ENCODE assay signal across 18 cellular contexts in genomic region chr18:21998531-21998930, GRCh38.
DNase-seq lines count a peak whose midpoint lies in the region; ATAC-seq and TF ChIP-seq lines count a peak whose summit lies in the region.
"Had no signal": no experiment of that assay in that cellular context is flagged by ENCODE, and none has a peak within 500 bp of the region (broad histone marks: within the 10 kb centered on the region; RNA-seq: fewer than 3 reads in every experiment).

No MANE protein-coding gene starts in this region.

- H3K27ac Mint-ChIP-seq in activated naive CD4-positive, alpha-beta T cell treated with anti-CD3 and anti-CD28 coated beads, Interleukin-2, amount 10 ng/mL, durations not matched to agents 7 days and 5 days: no peak overlapping the region
- H3K27ac Mint-ChIP-seq: B cell; CD4-positive, alpha-beta memory T cell had no signal

- H3K4me1 Mint-ChIP-seq in activated naive CD4-positive, alpha-beta T cell treated with anti-CD3 and anti-CD28 coated beads, Interleukin-2, amount 10 ng/mL, durations not matched to agents 7 days and 5 days: no peaks in the 10 kb centered on the region

- TF ChIP-seq POLR2A in transverse colon (IDR thresholded peaks at IDR 0.05): no peak

- H3K27ac ChIP-seq in ascending aorta (peak overlapping the region; percentile 48 to 54), heart right ventricle (peak overlapping the region in 9 of 10 donors; percentile 17 to 82 (median 68)), transverse colon (peak overlapping the region; percentile 33 to 65 (median 60))
- H3K27ac ChIP-seq: SJCRH30 had no signal

- DNase-seq in ascending aorta (ENCODE audit: low spot score in 2 of 2): no peak
- DNase-seq in heart right ventricle: peak; percentile 58 to 61
- peak in 2 of 3 donors; percentile 45 to 51 for DNase-seq in mucosa of descending colon
- no peak for DNase-seq in transverse colon
- no peak for DNase-seq in activated naive CD4-positive, alpha-beta T cell treated with anti-CD3 and anti-CD28 coated beads, Interleukin-2, amount 10 ng/mL, durations not matched to agents 7 days and 5 days
- DNase-seq: Karpas-422, MM.1S, NCI-H1105, NCI-H187 treated with DMSO at 0.1 percent for 48 hours, NCI-H2171, NCI-H446 treated with DMSO at 0.1 percent for 48 hours, NCI-H774, SJCRH30 had no signal

- H3K4me3 ChIP-seq in ascending aorta: no peak overlapping the region
- no peak overlapping the region for H3K4me3 ChIP-seq in heart right ventricle
- no peak overlapping the region for H3K4me3 ChIP-seq in mucosa of descending colon
- H3K4me3 ChIP-seq in transverse colon: no peak overlapping the region
- H3K4me3 ChIP-seq: HAP-1, SJCRH30 had no signal

- H3K36me3 ChIP-seq in ascending aorta (no peaks in the 10 kb centered on the region), heart right ventricle (no peaks in the 10 kb centered on the region), mucosa of descending colon (ENCODE audit: low read depth) (no peaks in the 10 kb centered on the region), transverse colon (no peaks in the 10 kb centered on the region)
- H3K36me3 ChIP-seq: HAP-1, SJCRH30 had no signal

- WGBS in heart right ventricle, 2 donors: 26 to 46% methylated on average over 9 of the region's 9 CpGs
- WGBS in transverse colon (ENCODE audit: low coverage in 1 of 2), 2 donors: 44 to 66% methylated on average over 1 to 9 of the region's 9 CpGs

- H3K9me3 Mint-ChIP-seq in activated naive CD4-positive, alpha-beta T cell treated with anti-CD3 and anti-CD28 coated beads, Interleukin-2, amount 10 ng/mL, durations not matched to agents 7 days and 5 days: no peaks in the 10 kb centered on the region

- no peak overlapping the region for H3K4me3 Mint-ChIP-seq in activated naive CD4-positive, alpha-beta T cell treated with anti-CD3 and anti-CD28 coated beads, Interleukin-2, amount 10 ng/mL, durations not matched to agents 7 days and 5 days
- H3K4me3 Mint-ChIP-seq: B cell; CD4-positive, alpha-beta memory T cell had no signal

- H3K27me3 Mint-ChIP-seq in activated naive CD4-positive, alpha-beta T cell treated with anti-CD3 and anti-CD28 coated beads, Interleukin-2, amount 10 ng/mL, durations not matched to agents 7 days and 5 days: no peaks in the 10 kb centered on the region

- peaks cover 0 to 21% of the 10 kb centered on the region in 2 donors for H3K4me1 ChIP-seq in ascending aorta
- H3K4me1 ChIP-seq in heart right ventricle: peaks cover 0 to 34% (median 9%) of the 10 kb centered on the region in 9 donors
- peaks cover 20% of the 10 kb centered on the region for H3K4me1 ChIP-seq in mucosa of descending colon (ENCODE audit: low read depth)
- H3K4me1 ChIP-seq in transverse colon: peaks cover 0 to 28% (median 5%) of the 10 kb centered on the region in 4 donors
- H3K4me1 ChIP-seq: SJCRH30 had no signal

- CTCF ChIA-PET in activated naive CD4-positive, alpha-beta T cell treated with anti-CD3 and anti-CD28 coated beads, Interleukin-2, amount 10 ng/mL, durations not matched to agents 7 days and 5 days (lab: Charles Lee): no interaction called here

- intact Hi-C loops in ascending aorta (cut with DNase I): loop anchor here (2.0 to 10.0 kb wide), 2 partner anchors 564 to 706 kb away; no protein-coding TSS in a partner anchor
- intact Hi-C loops in heart right ventricle (cut with DNase I): loop anchor here in 9 of 10 donors (2.0 to 10.0 kb wide), 14 partner anchors 84 to 706 kb away; partner anchors contain the start of gene GATA6 (in 4 of the 9)
- intact Hi-C loops in mucosa of descending colon (cut with DNase I, micrococcal nuclease): loop anchor here in 1 of 2 donors (5.0 kb wide), 1 partner anchor 169 kb away; the partner anchor contains the start of gene GATA6
- intact Hi-C loops in transverse colon (cut with DNase I; ENCODE audit: low total_unique reads): no loop called here

- TF ChIP-seq EP300 in transverse colon (IDR thresholded peaks at IDR 0.05; ENCODE audit: low read depth): no peak

- ATAC-seq in heart right ventricle (peak; percentile 59 to 94 (median 84)), mucosa of descending colon (peak; percentile 26), GM18867 (IDR thresholded peaks at IDR 0.05; ENCODE audit: unreplicated experiment) (no peak), HG03175 (IDR thresholded peaks at IDR 0.05; ENCODE audit: unreplicated experiment) (no peak)

- H3K9me3 ChIP-seq in ascending aorta: no peaks in the 10 kb centered on the region
- H3K9me3 ChIP-seq in heart right ventricle: no peaks in the 10 kb centered on the region
- H3K9me3 ChIP-seq in mucosa of descending colon: no peaks in the 10 kb centered on the region
- no peaks in the 10 kb centered on the region for H3K9me3 ChIP-seq in transverse colon
- H3K9me3 ChIP-seq: HAP-1, SJCRH30 had no signal

- TF ChIP-seq CTCF in ascending aorta (IDR thresholded peaks at IDR 0.05) (no peak), heart right ventricle (IDR thresholded peaks at IDR 0.05) (no peak), mucosa of descending colon (IDR thresholded peaks at IDR 0.05) (no peak), transverse colon (IDR thresholded peaks at IDR 0.05) (no peak)

- H3K27me3 ChIP-seq in ascending aorta: no peaks in the 10 kb centered on the region
- H3K27me3 ChIP-seq in heart right ventricle: no peaks in the 10 kb centered on the region
- H3K27me3 ChIP-seq in transverse colon: no peaks in the 10 kb centered on the region
- H3K27me3 ChIP-seq: SJCRH30 had no signal

- in situ Hi-C loops in transverse colon (cut with MboI; ENCODE audit: low pct_ligation_motif_present in 1 of 4, low pct_unique_long_range_greater_than_20kb in 1 of 4, low sequenced_read_pairs in 3 of 4): no loop called here

- no peaks in the 10 kb centered on the region for H3K36me3 Mint-ChIP-seq in activated naive CD4-positive, alpha-beta T cell treated with anti-CD3 and anti-CD28 coated beads, Interleukin-2, amount 10 ng/mL, durations not matched to agents 7 days and 5 days
- H3K36me3 Mint-ChIP-seq: CD4-positive, alpha-beta memory T cell had no signal

Comparison
In these comparisons a context has a peak if more than half of its experiments do, and no peak if none do; other contexts are left out.
1. DNase-seq: peak in heart right ventricle (2 of 2) and mucosa of descending colon (2 of 3); none in ascending aorta (0 of 2), transverse colon (single experiment) and activated naive CD4-positive, alpha-beta T cell treated with anti-CD3 and anti-CD28 coated beads, Interleukin-2, amount 10 ng/mL, durations not matched to agents 7 days and 5 days (single experiment).
2. ATAC-seq: peak in heart right ventricle (8 of 8) and mucosa of descending colon (single experiment); none in GM18867 (single experiment) and HG03175 (single experiment).
3. Peak in every context shown above with its lines, with median percentiles within 50 percentile points of each other: H3K27ac ChIP-seq.